Comparison of ENCODE assay signal across 28 cellular contexts in genomic region chr7:83696101-83696500, GRCh38. TPM values are rescaled to one million over a fixed set of nuclear protein-coding genes. Genes with fewer than 3 reads are reported as not detected.
"Had no signal": no experiment of that assay in that cellular context is flagged by ENCODE, and none has a peak within 500 bp of the region (broad histone marks: within the 10 kb centered on the region; RNA-seq: fewer than 3 reads in every experiment).

No MANE protein-coding gene starts in this region.

- H3K4me3 ChIP-seq: hepatocyte, left lung, lower lobe of right lung, ovary, right atrium auricular region, right lobe of liver, skin epidermis, stomach, testis, thyroid gland, upper lobe of right lung, uterus had no signal

- H3K27ac ChIP-seq: hepatocyte, left lung, lower lobe of right lung, ovary, right atrium auricular region, right lobe of liver, skin epidermis, stomach, testis, thyroid gland, upper lobe of right lung, uterus had no signal

- H3K27me3 ChIP-seq: hepatocyte, left lung, ovary, right atrium auricular region, right lobe of liver, stomach, testis, thyroid gland, upper lobe of right lung, uterus had no signal

- ATAC-seq: left colon; left lung; lower lobe of right lung; natural killer cell; right lobe of liver; stimulated activated naive B cell treated with anti-CD40 and anti-IgM and Interleukin-4, amounts not matched to agents 10 μg/mL and 1 μg/mL and 100 μg/mL, for 72 hours; stimulated activated naive CD8-positive, alpha-beta T cell treated with anti-CD3 and anti-CD28 coated beads, Interleukin-15, Interleukin-2, amounts not matched to agents 100 U/mL and 50 U/mL, for 24 hours; upper lobe of right lung had no signal

- H2AFZ ChIP-seq: hepatocyte had no signal

- H3K36me3 ChIP-seq: left lung, lower lobe of right lung, ovary, right atrium auricular region, right lobe of liver, stomach, thyroid gland, upper lobe of right lung, uterus had no signal

- H3K27me3 Mint-ChIP-seq: naive B cell; progenitor cell of endocrine pancreas; stimulated activated naive B cell treated with anti-CD40 and anti-IgM and Interleukin-4, amounts not matched to agents 10 μg/mL and 1 μg/mL and 100 μg/mL, for 72 hours had no signal

- H3K27ac Mint-ChIP-seq: naive B cell; natural killer cell; nephron progenitor cell; progenitor cell of endocrine pancreas; stimulated activated naive B cell treated with anti-CD40 and anti-IgM and Interleukin-4, amounts not matched to agents 10 μg/mL and 1 μg/mL and 100 μg/mL, for 72 hours had no signal

- H3K4me3 Mint-ChIP-seq: naive B cell; natural killer cell; nephron progenitor cell; stimulated activated naive B cell treated with anti-CD40 and anti-IgM and Interleukin-4, amounts not matched to agents 10 μg/mL and 1 μg/mL and 100 μg/mL, for 72 hours had no signal

- H3K4me2 ChIP-seq: hepatocyte had no signal

- H3K9me3 Mint-ChIP-seq: nephron progenitor cell had no signal

- H3K4me1 ChIP-seq: left lung, lower lobe of right lung, right atrium auricular region, right lobe of liver, stomach, testis, thyroid gland, upper lobe of right lung, uterus had no signal

- H3K79me2 ChIP-seq: hepatocyte had no signal

- DNase-seq: kidney; left colon; left lung; lower lobe of right lung; mammary epithelial cell; mesenchymal stem cell; naive B cell; natural killer cell; nephron progenitor cell; ovary; right lobe of liver; stimulated activated CD4-positive, alpha-beta T cell treated with anti-CD3 and anti-CD28 coated beads, Interleukin-12 subunit alpha, Interleukin-12 subunit beta, amount 100 ng/mL, for 4 hours; stimulated activated CD4-positive, alpha-beta T cell treated with anti-CD3 and anti-CD28 coated beads, Interleukin-15, amount 100 ng/mL, for 24 hours; stimulated activated CD4-positive, alpha-beta T cell treated with anti-CD3 and anti-CD28 coated beads, Interleukin-2, amount 100 ng/mL, for 24 hours; stimulated activated CD4-positive, alpha-beta T cell treated with anti-CD3 and anti-CD28 coated beads, Interleukin-4, amount 100 ng/mL, for 1 hour; stimulated activated naive B cell treated with anti-CD40 and anti-IgM and Interleukin-4, amounts not matched to agents 10 μg/mL and 1 μg/mL and 100 μg/mL, for 72 hours; stimulated activated naive CD8-positive, alpha-beta T cell treated with anti-CD3 and anti-CD28 coated beads, Interleukin-15, Interleukin-2, amounts not matched to agents 100 U/mL and 50 U/mL, for 24 hours; stomach; testis; thyroid gland; trophoblast cell; upper lobe of right lung; uterus had no signal

- H3K9me3 ChIP-seq: left lung, lower lobe of right lung, ovary, right atrium auricular region, right lobe of liver, stomach, testis, thyroid gland, upper lobe of right lung, uterus had no signal

- H3K36me3 Mint-ChIP-seq: naive B cell; natural killer cell; stimulated activated naive B cell treated with anti-CD40 and anti-IgM and Interleukin-4, amounts not matched to agents 10 μg/mL and 1 μg/mL and 100 μg/mL, for 72 hours had no signal

- H3K4me1 Mint-ChIP-seq: naive B cell; natural killer cell; stimulated activated naive B cell treated with anti-CD40 and anti-IgM and Interleukin-4, amounts not matched to agents 10 μg/mL and 1 μg/mL and 100 μg/mL, for 72 hours had no signal

RNA-seq across cellular contexts. Expression of gene SEMA3E, which starts 47.2 kb away (rescaled TPM):
- total RNA-seq: natural killer cell, pulmonary artery endothelial cell had no signal
